Comparison of ENCODE assay signal across 1 cellular context in genomic region chr11:65576867-65577755, GRCh38.
TF ChIP-seq lines count a peak whose summit lies in the region.

No MANE protein-coding gene starts in this region.

TF ChIP-seq in HEK293T, 16 proteins besides CTCF, POLR2A, EP300 and RAD21:
- TF ChIP-seq HDGF (IDR thresholded peaks at IDR 0.05; ENCODE audit: borderline replicate concordance) (no peak), FOXA1 (IDR thresholded peaks at IDR 0.05) (no peak), NFRKB (IDR thresholded peaks at IDR 0.05) (no peak), CTBP1 (IDR thresholded peaks at IDR 0.05; ENCODE audit: borderline replicate concordance) (no peak), ARNT (IDR thresholded peaks at IDR 0.05) (no peak), SUZ12 (IDR thresholded peaks at IDR 0.05) (no peak), LEF1 (IDR thresholded peaks at IDR 0.05; ENCODE audit: borderline replicate concordance) (no peak), SP1 (IDR thresholded peaks at IDR 0.05) (no peak), L3MBTL2 (conservative IDR thresholded peaks at IDR 0.05) (no peak), PKNOX1 (IDR thresholded peaks at IDR 0.05) (no peak), ZNF384 (IDR thresholded peaks at IDR 0.05) (no peak), BHLHE40 (IDR thresholded peaks at IDR 0.05; ENCODE audit: borderline replicate concordance) (no peak), ELF4 (IDR thresholded peaks at IDR 0.05) (no peak), FOXK2 (IDR thresholded peaks at IDR 0.05) (no peak), TARDBP (IDR thresholded peaks at IDR 0.05) (no peak), FOXM1 (IDR thresholded peaks at IDR 0.05; ENCODE audit: borderline replicate concordance) (no peak)
